32 cellular contexts compared by ENCODE assay signal in the genomic region with DNA sequence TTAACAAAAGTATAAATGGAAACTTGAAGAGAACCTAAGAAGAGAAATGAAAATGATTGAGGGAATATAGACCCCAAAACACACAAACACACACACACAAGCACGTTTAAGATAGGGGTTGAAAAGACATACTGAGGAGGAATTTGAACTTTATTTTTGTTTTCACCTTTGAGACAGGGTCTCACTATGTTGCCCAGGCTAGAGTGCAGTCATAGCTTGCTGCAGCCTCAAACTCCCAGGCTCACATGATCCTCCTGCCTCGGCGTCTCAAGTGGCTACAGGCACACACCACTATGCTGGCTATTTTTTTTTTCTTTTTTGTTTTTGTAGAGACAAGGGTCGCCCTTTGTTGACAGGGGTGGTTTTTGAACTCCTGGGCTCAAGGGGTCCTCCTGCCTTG.
"Had no signal": no experiment of that assay in that cellular context is flagged by ENCODE, and none has a peak within 500 bp of the region (broad histone marks: within the 10 kb centered on the region; RNA-seq: fewer than 3 reads in every experiment).

No MANE protein-coding gene starts in this region.

- H3K27ac Mint-ChIP-seq: activated B cell treated with CpG ODN at 0.5 μM for 24 hours; activated CD4-positive, alpha-beta memory T cell treated with anti-CD3 and anti-CD28 coated beads for 36 hours; activated CD4-positive, alpha-beta T cell treated with anti-CD3 and anti-CD28 coated beads, Interleukin-2, amount 10 ng/mL, durations not matched to agents 24 days and 14 days; activated CD8-positive, alpha-beta memory T cell treated with anti-CD3 and anti-CD28 coated beads, Interleukin-2, amount 10 ng/mL, durations not matched to agents 7 days and 5 days; activated CD8-positive, alpha-beta T cell treated with anti-CD3 and anti-CD28 coated beads, Interleukin-2, amount 10 ng/mL, durations not matched to agents 7 days and 5 days; activated naive CD4-positive, alpha-beta T cell treated with anti-CD3 and anti-CD28 coated beads for 36 hours; activated naive CD8-positive, alpha-beta T cell treated with anti-CD3 and anti-CD28 coated beads for 36 hours; activated naive CD8-positive, alpha-beta T cell treated with anti-CD3 and anti-CD28 coated beads, Interleukin-2, amount 50 U/mL, for 24 hours; activated T-helper 1 cell treated with anti-CD3 and anti-CD28 coated beads, Interleukin-12 subunit alpha, Interleukin-12 subunit beta, Interleukin-2, Interleukin-4 antibody, amounts not matched to agents 30 ng/mL and 10 ng/mL and 1 ng/mL, durations not matched to agents 14 hours and 24 hours and 36 hours; activated T-helper 2 cell treated with anti-CD3 and anti-CD28 coated beads, Interferon-gamma antibody, Interleukin-2, Interleukin-4, amounts not matched to agents 10 μg/mL and 5 μg/mL and 100 μg/mL, durations not matched to agents 14 hours and 24 hours and 36 hours; effector memory CD8-positive, alpha-beta T cell had no signal

- H3K36me3 ChIP-seq: adrenal gland, gastroesophageal sphincter had no signal

- DNase-seq: activated B cell treated with CpG ODN at 0.5 μM for 24 hours; activated CD4-positive, alpha-beta memory T cell treated with anti-CD3 and anti-CD28 coated beads for 36 hours; activated CD4-positive, alpha-beta T cell treated with anti-CD3 and anti-CD28 coated beads, Interleukin-2, amount 10 ng/mL, durations not matched to agents 24 days and 14 days; activated CD8-positive, alpha-beta memory T cell treated with anti-CD3 and anti-CD28 coated beads, Interleukin-2, amount 10 ng/mL, durations not matched to agents 7 days and 5 days; activated CD8-positive, alpha-beta memory T cell treated with anti-CD3 and anti-CD28 coated beads, Interleukin-2, amount 50 U/mL, for 4 hours; activated CD8-positive, alpha-beta T cell treated with anti-CD3 and anti-CD28 coated beads, Interleukin-2, amount 10 ng/mL, durations not matched to agents 7 days and 5 days; activated effector memory CD4-positive, alpha-beta T cell treated with anti-CD3 and anti-CD28 coated beads, Interleukin-2, amount 50 U/mL, for 16 hours; activated naive CD4-positive, alpha-beta T cell treated with anti-CD3 and anti-CD28 coated beads for 36 hours; activated naive CD8-positive, alpha-beta T cell treated with anti-CD3 and anti-CD28 coated beads for 36 hours; activated naive CD8-positive, alpha-beta T cell treated with anti-CD3 and anti-CD28 coated beads, Interleukin-2, amount 50 U/mL, for 24 hours; activated T-cell treated with anti-CD3 and anti-CD28 coated beads, Interleukin-2, amount 50 U/mL, for 1 hour; activated T-cell treated with anti-CD3 and anti-CD28 coated beads, Interleukin-2, amount 50 U/mL, for 48 hours; adrenal gland; amygdala; aorta; body of pancreas; caudate nucleus; cortex of kidney; dermis blood vessel endothelial cell; effector CD4-positive, alpha-beta T cell; effector memory CD8-positive, alpha-beta T cell; esophagus squamous epithelium; foreskin melanocyte; heart right ventricle; T-helper 2 cell had no signal

- H3K27me3 ChIP-seq: adrenal gland, body of pancreas, esophagus squamous epithelium, gastroesophageal sphincter, heart right ventricle had no signal

- ATAC-seq: activated CD4-positive, CD25-positive, alpha-beta regulatory T cell treated with anti-CD3 and anti-CD28 coated beads, Interleukin-2, amount 50 U/mL, for 24 hours; activated CD8-positive, alpha-beta memory T cell treated with anti-CD3 and anti-CD28 coated beads, Interleukin-2, amount 10 ng/mL, durations not matched to agents 7 days and 5 days; activated CD8-positive, alpha-beta T cell treated with anti-CD3 and anti-CD28 coated beads, Interleukin-2, amount 10 ng/mL, durations not matched to agents 7 days and 5 days; activated naive CD8-positive, alpha-beta T cell treated with anti-CD3 and anti-CD28 coated beads, Interleukin-2, amount 50 U/mL, for 24 hours; body of pancreas; effector memory CD8-positive, alpha-beta T cell; gastroesophageal sphincter; heart right ventricle had no signal

- H3K4me3 ChIP-seq: adrenal gland, body of pancreas, esophagus squamous epithelium, gastroesophageal sphincter, heart right ventricle had no signal

- H3K9me3 Mint-ChIP-seq: activated B cell treated with CpG ODN at 0.5 μM for 24 hours; activated CD4-positive, alpha-beta memory T cell treated with anti-CD3 and anti-CD28 coated beads for 36 hours; activated naive CD4-positive, alpha-beta T cell treated with anti-CD3 and anti-CD28 coated beads for 36 hours; activated naive CD4-positive, alpha-beta T cell treated with anti-CD3 and anti-CD28 coated beads, Interleukin-2, amount 50 U/mL, for 24 hours; activated naive CD8-positive, alpha-beta T cell treated with anti-CD3 and anti-CD28 coated beads for 36 hours; activated naive CD8-positive, alpha-beta T cell treated with anti-CD3 and anti-CD28 coated beads, Interleukin-2, amount 50 U/mL, for 24 hours; activated T-helper 1 cell treated with anti-CD3 and anti-CD28 coated beads, Interleukin-12 subunit alpha, Interleukin-12 subunit beta, Interleukin-2, Interleukin-4 antibody, amounts not matched to agents 30 ng/mL and 10 ng/mL and 1 ng/mL, durations not matched to agents 14 hours and 24 hours and 36 hours; activated T-helper 2 cell treated with anti-CD3 and anti-CD28 coated beads, Interferon-gamma antibody, Interleukin-2, Interleukin-4, amounts not matched to agents 10 μg/mL and 5 μg/mL and 100 μg/mL, durations not matched to agents 14 hours and 24 hours and 36 hours; effector memory CD8-positive, alpha-beta T cell had no signal

- H3K9me3 ChIP-seq: adrenal gland, body of pancreas, esophagus squamous epithelium, gastroesophageal sphincter, heart right ventricle had no signal

- H3K4me3 Mint-ChIP-seq: activated B cell treated with CpG ODN at 0.5 μM for 24 hours; activated CD4-positive, alpha-beta memory T cell treated with anti-CD3 and anti-CD28 coated beads for 36 hours; activated CD4-positive, alpha-beta T cell treated with anti-CD3 and anti-CD28 coated beads, Interleukin-2, amount 10 ng/mL, durations not matched to agents 24 days and 14 days; activated CD8-positive, alpha-beta memory T cell treated with anti-CD3 and anti-CD28 coated beads, Interleukin-2, amount 10 ng/mL, durations not matched to agents 7 days and 5 days; activated CD8-positive, alpha-beta T cell treated with anti-CD3 and anti-CD28 coated beads, Interleukin-2, amount 10 ng/mL, durations not matched to agents 7 days and 5 days; activated naive CD4-positive, alpha-beta T cell treated with anti-CD3 and anti-CD28 coated beads for 36 hours; activated naive CD4-positive, alpha-beta T cell treated with anti-CD3 and anti-CD28 coated beads, Interleukin-2, amount 50 U/mL, for 24 hours; activated naive CD8-positive, alpha-beta T cell treated with anti-CD3 and anti-CD28 coated beads for 36 hours; activated naive CD8-positive, alpha-beta T cell treated with anti-CD3 and anti-CD28 coated beads, Interleukin-2, amount 50 U/mL, for 24 hours; activated T-helper 1 cell treated with anti-CD3 and anti-CD28 coated beads, Interleukin-12 subunit alpha, Interleukin-12 subunit beta, Interleukin-2, Interleukin-4 antibody, amounts not matched to agents 30 ng/mL and 10 ng/mL and 1 ng/mL, durations not matched to agents 14 hours and 24 hours and 36 hours; effector memory CD8-positive, alpha-beta T cell had no signal

- H3K27ac ChIP-seq: adrenal gland, body of pancreas, epithelial cell of prostate, esophagus squamous epithelium, gastroesophageal sphincter, VCaP had no signal
